ENCODE assay signal across 32 cellular contexts in genomic region chr4:101322743-101323142, GRCh38.
"Had no signal": no experiment of that assay in that cellular context is flagged by ENCODE, and none has a peak within 500 bp of the region (broad histone marks: within the 10 kb centered on the region; RNA-seq: fewer than 3 reads in every experiment).

No MANE protein-coding gene starts in this region.

- H3K36me3 ChIP-seq: brain microvascular endothelial cell, esophagus squamous epithelium, gastroesophageal sphincter, heart right ventricle had no signal

- H3K9me3 ChIP-seq: esophagus squamous epithelium, gastroesophageal sphincter, heart right ventricle had no signal

- ATAC-seq: activated naive CD4-positive, alpha-beta T cell treated with anti-CD3 and anti-CD28 coated beads, Interleukin-2, amount 50 U/mL, for 72 hours; activated T-cell treated with anti-CD3 and anti-CD28 coated beads, Interleukin-2, amount 50 U/mL, for 72 hours; gastroesophageal sphincter; heart right ventricle had no signal

- FAIRE-seq: astrocyte, bronchial epithelial cell, endothelial cell of umbilical vein had no signal

- H3K4me2 ChIP-seq: hepatocyte had no signal

- H3K27me3 Mint-ChIP-seq: activated CD4-positive, alpha-beta memory T cell treated with anti-CD3 and anti-CD28 coated beads, Interleukin-2, amount 10 ng/mL, durations not matched to agents 7 days and 5 days; central memory CD8-positive, alpha-beta T cell; dendritic cell treated with granulocyte-macrophage colony-stimulating factor and Interleukin-4, amounts not matched to agents 40 ng/mL and 50 ng/mL, for 4 days had no signal

- H3K4me3 Mint-ChIP-seq: activated CD4-positive, alpha-beta memory T cell treated with anti-CD3 and anti-CD28 coated beads, Interleukin-2, amount 10 ng/mL, durations not matched to agents 7 days and 5 days; activated CD4-positive, alpha-beta T cell treated with anti-CD3 and anti-CD28 coated beads, Interleukin-2, amount 10 ng/mL, durations not matched to agents 7 days and 5 days; activated naive CD4-positive, alpha-beta T cell treated with anti-CD3 and anti-CD28 coated beads, Interleukin-2, amount 10 ng/mL, durations not matched to agents 7 days and 5 days; activated naive CD8-positive, alpha-beta T cell treated with anti-CD3 and anti-CD28 coated beads, Interleukin-2, amount 10 ng/mL, durations not matched to agents 7 days and 5 days; activated T-cell treated with anti-CD3 and anti-CD28 coated beads, Interleukin-2, amount 50 U/mL, for 24 hours; activated T-cell treated with anti-CD3 and anti-CD28 coated beads, Interleukin-2, amount 50 U/mL, for 72 hours; central memory CD8-positive, alpha-beta T cell; dendritic cell treated with granulocyte-macrophage colony-stimulating factor and Interleukin-4, amounts not matched to agents 40 ng/mL and 50 ng/mL, for 4 days had no signal

- H3K27me3 ChIP-seq: brain microvascular endothelial cell, dorsolateral prefrontal cortex, esophagus squamous epithelium, gastroesophageal sphincter, heart right ventricle, hepatocyte had no signal

- DNase-seq: activated CD4-positive, alpha-beta memory T cell treated with anti-CD3 and anti-CD28 coated beads, Interleukin-2, amount 10 ng/mL, durations not matched to agents 7 days and 5 days; activated CD4-positive, alpha-beta T cell treated with anti-CD3 and anti-CD28 coated beads for 1 hour; activated CD4-positive, alpha-beta T cell treated with anti-CD3 and anti-CD28 coated beads for 4 hours; activated CD4-positive, alpha-beta T cell treated with anti-CD3 and anti-CD28 coated beads, Interleukin-2, amount 10 ng/mL, durations not matched to agents 7 days and 5 days; activated CD4-positive, alpha-beta T cell treated with anti-CD3 and anti-CD28 coated beads, Interleukin-2, amount 50 U/mL, for 4 hours; activated CD8-positive, alpha-beta memory T cell treated with anti-CD3 and anti-CD28 coated beads, Interleukin-2, amount 50 U/mL, for 48 hours; activated gamma-delta T cell; activated naive CD4-positive, alpha-beta T cell; activated naive CD4-positive, alpha-beta T cell treated with anti-CD3 and anti-CD28 coated beads, Interleukin-2, amount 10 ng/mL, durations not matched to agents 7 days and 5 days; activated naive CD8-positive, alpha-beta T cell treated with anti-CD3 and anti-CD28 coated beads, Interleukin-2, amount 10 ng/mL, durations not matched to agents 7 days and 5 days; activated T-cell treated with anti-CD3 and anti-CD28 coated beads for 4 hours; activated T-cell treated with anti-CD3 and anti-CD28 coated beads, Interleukin-2, amount 50 U/mL, for 24 hours; activated T-cell treated with anti-CD3 and anti-CD28 coated beads, Interleukin-2, amount 50 U/mL, for 72 hours; amniotic stem cell; anterior cingulate cortex; brain microvascular endothelial cell; dorsolateral prefrontal cortex; effector memory CD4-positive, alpha-beta T cell; esophagus squamous epithelium; foreskin melanocyte; heart right ventricle; T-helper 2 cell had no signal

- H3K27ac Mint-ChIP-seq: activated CD4-positive, alpha-beta memory T cell treated with anti-CD3 and anti-CD28 coated beads, Interleukin-2, amount 10 ng/mL, durations not matched to agents 7 days and 5 days; activated CD4-positive, alpha-beta T cell treated with anti-CD3 and anti-CD28 coated beads, Interleukin-2, amount 10 ng/mL, durations not matched to agents 7 days and 5 days; activated naive CD4-positive, alpha-beta T cell treated with anti-CD3 and anti-CD28 coated beads, Interleukin-2, amount 10 ng/mL, durations not matched to agents 7 days and 5 days; activated naive CD4-positive, alpha-beta T cell treated with anti-CD3 and anti-CD28 coated beads, Interleukin-2, amount 50 U/mL, for 72 hours; activated naive CD8-positive, alpha-beta T cell treated with anti-CD3 and anti-CD28 coated beads, Interleukin-2, amount 10 ng/mL, durations not matched to agents 7 days and 5 days; activated T-cell treated with anti-CD3 and anti-CD28 coated beads, Interleukin-2, amount 50 U/mL, for 24 hours; activated T-cell treated with anti-CD3 and anti-CD28 coated beads, Interleukin-2, amount 50 U/mL, for 72 hours; dendritic cell treated with granulocyte-macrophage colony-stimulating factor and Interleukin-4, amounts not matched to agents 40 ng/mL and 50 ng/mL, for 4 days had no signal

- H3K9me3 Mint-ChIP-seq: activated CD4-positive, alpha-beta memory T cell treated with anti-CD3 and anti-CD28 coated beads, Interleukin-2, amount 10 ng/mL, durations not matched to agents 7 days and 5 days; activated CD4-positive, alpha-beta T cell treated with anti-CD3 and anti-CD28 coated beads, Interleukin-2, amount 10 ng/mL, durations not matched to agents 7 days and 5 days; activated naive CD4-positive, alpha-beta T cell treated with anti-CD3 and anti-CD28 coated beads, Interleukin-2, amount 10 ng/mL, durations not matched to agents 7 days and 5 days; activated naive CD4-positive, alpha-beta T cell treated with anti-CD3 and anti-CD28 coated beads, Interleukin-2, amount 50 U/mL, for 72 hours; activated T-cell treated with anti-CD3 and anti-CD28 coated beads, Interleukin-2, amount 50 U/mL, for 24 hours; activated T-cell treated with anti-CD3 and anti-CD28 coated beads, Interleukin-2, amount 50 U/mL, for 72 hours; central memory CD8-positive, alpha-beta T cell; dendritic cell treated with granulocyte-macrophage colony-stimulating factor and Interleukin-4, amounts not matched to agents 40 ng/mL and 50 ng/mL, for 4 days had no signal

- H3K4me3 ChIP-seq: coronary artery, dorsolateral prefrontal cortex, esophagus squamous epithelium, gastroesophageal sphincter, heart right ventricle, hepatocyte had no signal

- H3K27ac ChIP-seq: brain microvascular endothelial cell, epithelial cell of prostate, esophagus squamous epithelium, gastroesophageal sphincter, heart right ventricle, hepatocyte had no signal
